Comparison of ENCODE assay signal across 11 cellular contexts in genomic region chr20:36473164-36473563, GRCh38.
DNase-seq lines count a peak whose midpoint lies in the region; ATAC-seq and TF ChIP-seq lines count a peak whose summit lies in the region.
"Had no signal": no experiment of that assay in that cellular context is flagged by ENCODE, and none has a peak within 500 bp of the region (broad histone marks: within the 10 kb centered on the region; RNA-seq: fewer than 3 reads in every experiment).

No MANE protein-coding gene starts in this region.

- peaks cover 3% of the 10 kb centered on the region for H3K27me3 Mint-ChIP-seq in brain
- no peaks in the 10 kb centered on the region for H3K27me3 Mint-ChIP-seq in naive B cell

- no peak for TF ChIP-seq CTCF in brain (conservative IDR thresholded peaks at IDR 0.05)
- TF ChIP-seq CTCF in uterus (IDR thresholded peaks at IDR 0.05): no peak

- H3K4me1 Mint-ChIP-seq in brain (peaks cover 78% of the 10 kb centered on the region), naive B cell (peaks cover 51 to 71% (median 60%) of the 10 kb centered on the region in 3 donors)

- intact Hi-C loops in right cardiac atrium (cut with DNase I): no loop called here
- intact Hi-C loops in Right ventricle myocardium inferior (cut with DNase I): no loop called here
- intact Hi-C loops in uterus (cut with DNase I; ENCODE audit: low total_unique reads): no loop called here

- no peaks in the 10 kb centered on the region for H3K36me3 ChIP-seq in uterus

- WGBS in right cardiac atrium: 52% methylated on average over 2 of the region's 2 CpGs

- H3K4me3 Mint-ChIP-seq in brain (no peak overlapping the region), naive B cell (peak overlapping the region in 7 of 8 donors; percentile 31 to 86 (median 80))

- H3K9me3 ChIP-seq in right cardiac atrium (ENCODE audit: control insufficient read depth, low read length) (no peaks in the 10 kb centered on the region), uterus (no peaks in the 10 kb centered on the region)

- TF ChIP-seq POLR2A in uterus (IDR thresholded peaks at IDR 0.05): no peak

- H3K9me3 Mint-ChIP-seq in brain: no peaks in the 10 kb centered on the region
- H3K9me3 Mint-ChIP-seq in naive B cell: no peaks in the 10 kb centered on the region

- H3K27me3 ChIP-seq in right cardiac atrium (ENCODE audit: control insufficient read depth, insufficient read depth) (no peaks in the 10 kb centered on the region), uterus (no peaks in the 10 kb centered on the region)

- peaks cover 32% of the 10 kb centered on the region for H3K36me3 Mint-ChIP-seq in brain
- no peaks in the 10 kb centered on the region for H3K36me3 Mint-ChIP-seq in naive B cell

- H3K4me3 ChIP-seq in right cardiac atrium (ENCODE audit: low read length) (no peak overlapping the region), uterus (peak overlapping the region in 1 of 2 donors; percentile 21)

- H3K27ac Mint-ChIP-seq in brain (peak overlapping the region; percentile 20 to 92 (median 28)), naive B cell (peak overlapping the region in 5 of 6 donors; percentile 63 to 95 (median 88))

- DNase-seq in right cardiac atrium: no peak
- DNase-seq in Right ventricle myocardium inferior (ENCODE audit: missing footprints): no peak
- no peak for DNase-seq in naive B cell
- DNase-seq in uterus: no peak
- DNase-seq in H4 (ENCODE audit: low spot score): no peak
- DNase-seq: C1 segment of cervical spinal cord, NCI-H2081 treated with DMSO at 0.1 percent for 48 hours, SHP77 treated with DMSO at 0.1 percent for 48 hours had no signal

- H3K27ac ChIP-seq in right cardiac atrium (ENCODE audit: low read length) (peak overlapping the region; percentile 26), uterus (peak overlapping the region; percentile 75 to 79)

- ATAC-seq in right cardiac atrium (no peak), Right ventricle myocardium inferior (no peak), naive B cell (ENCODE audit: low read depth in 2 of 2) (no peak), GM18868 (IDR thresholded peaks at IDR 0.05; ENCODE audit: unreplicated experiment) (no peak), HG02938 (IDR thresholded peaks at IDR 0.05; ENCODE audit: unreplicated experiment) (no peak)

- H3K4me1 ChIP-seq in right cardiac atrium (ENCODE audit: control insufficient read depth, insufficient read depth, low read length) (peaks cover 38% of the 10 kb centered on the region), uterus (peaks cover 8 to 11% of the 10 kb centered on the region in 2 donors)

Comparison
In these comparisons a context has a peak if more than half of its experiments do, and no peak if none do; other contexts are left out.
1. H3K4me3 Mint-ChIP-seq: peak in naive B cell (7 of 8); none in brain (0 of 5).